In genomic region chr7:116687801-116688201, GRCh38 we compare ENCODE assay signal across 12 cellular contexts. TPM values are rescaled to one million over a fixed set of nuclear protein-coding genes. Genes with fewer than 3 reads are reported as not detected.
DNase-seq lines count a peak whose midpoint lies in the region; ATAC-seq, FAIRE-seq and TF ChIP-seq lines count a peak whose summit lies in the region.
"Had no signal": no experiment of that assay in that cellular context is flagged by ENCODE, and none has a peak within 500 bp of the region (broad histone marks: within the 10 kb centered on the region; RNA-seq: fewer than 3 reads in every experiment).

No MANE protein-coding gene starts in this region.

- CTCF ChIA-PET in endothelial cell of umbilical vein (lab: Charles Lee): interaction anchor here (0.7 to 2.6 kb wide), 8 partner anchors 9 to 99 kb away, joined by 3 to 15 read pairs (median 4); no protein-coding TSS in a partner anchor

- no peak for TF ChIP-seq CTCF in endothelial cell of umbilical vein (IDR thresholded peaks at IDR 0.05; ENCODE audit: extremely low read depth in 1 of 2, insufficient read depth in 1 of 2, low read depth in 1 of 2, low read length in 2 of 2)
- TF ChIP-seq CTCF in neural progenitor cell (IDR thresholded peaks at IDR 0.05): no peak

- H3K27me3 ChIP-seq in endothelial cell of umbilical vein (ENCODE audit: control insufficient read depth in 2 of 2, insufficient read depth in 2 of 2, low read length in 2 of 2) (no peaks in the 10 kb centered on the region), neural progenitor cell (no peaks in the 10 kb centered on the region)
- H3K27me3 ChIP-seq: sigmoid colon had no signal

- FAIRE-seq in endothelial cell of umbilical vein (lab: Jason Lieb, UNC): peak; percentile 95
- FAIRE-seq: islet of Langerhans had no signal

- H3K9me3 Mint-ChIP-seq in neural progenitor cell: no peaks in the 10 kb centered on the region
- H3K9me3 Mint-ChIP-seq: stimulated activated effector memory CD8-positive, alpha-beta T cell treated with anti-CD3 and anti-CD28 coated beads, Interleukin-12 subunit alpha, Interleukin-12 subunit beta, amount 100 ng/mL, for 72 hours had no signal

- no peak overlapping the region for H3K4me3 Mint-ChIP-seq in neural progenitor cell
- H3K4me3 Mint-ChIP-seq: stimulated activated effector memory CD8-positive, alpha-beta T cell treated with anti-CD3 and anti-CD28 coated beads, Interleukin-12 subunit alpha, Interleukin-12 subunit beta, amount 100 ng/mL, for 72 hours had no signal

- H3K4me3 ChIP-seq in endothelial cell of umbilical vein (replicated peaks in 1 of 3; ENCODE audit: insufficient read depth in 1 of 3, low read depth in 1 of 3, low read length in 3 of 3): no peak overlapping the region
- H3K4me3 ChIP-seq in neural progenitor cell: no peak overlapping the region
- H3K4me3 ChIP-seq: sigmoid colon had no signal

- DNase-seq in CD1c-positive myeloid dendritic cell (ENCODE audit: extremely low spot score) (peak; percentile 14), NCI-H226 (peak; percentile 81), endothelial cell of umbilical vein (ENCODE audit: low read depth, low spot score) (peak; percentile 90), neural progenitor cell (ENCODE audit: low spot score) (peak; percentile 31), NCI-H1694 (lab: John Stamatoyannopoulos, UW) (no peak), NCI-H2171 (lab: John Stamatoyannopoulos, UW) (no peak)
- DNase-seq in activated CD4-positive, CD25-positive, alpha-beta regulatory T cell (lab: John Stamatoyannopoulos, UW): no peak
- DNase-seq: C1 segment of cervical spinal cord, sigmoid colon had no signal

- no peaks in the 10 kb centered on the region for H3K9me3 ChIP-seq in endothelial cell of umbilical vein (replicated peaks; ENCODE audit: control insufficient read depth, insufficient read depth, low read length)
- H3K9me3 ChIP-seq in neural progenitor cell (ENCODE audit: low read depth): no peaks in the 10 kb centered on the region
- H3K9me3 ChIP-seq: sigmoid colon had no signal

- H3K4me1 ChIP-seq in endothelial cell of umbilical vein (ENCODE audit: control insufficient read depth, extremely low read depth, insufficient read depth, low read length) (peaks cover 44% of the 10 kb centered on the region), neural progenitor cell (peaks cover 24% of the 10 kb centered on the region)

- peaks cover 18% of the 10 kb centered on the region for H3K4me1 Mint-ChIP-seq in neural progenitor cell
- H3K4me1 Mint-ChIP-seq: stimulated activated effector memory CD8-positive, alpha-beta T cell treated with anti-CD3 and anti-CD28 coated beads, Interleukin-12 subunit alpha, Interleukin-12 subunit beta, amount 100 ng/mL, for 72 hours had no signal

- H3K9me1 ChIP-seq in endothelial cell of umbilical vein (replicated peaks; ENCODE audit: control insufficient read depth, extremely low read depth, insufficient read depth, low read length): no peaks in the 10 kb centered on the region

- no TSS peak for BruUV-seq in endothelial cell of umbilical vein (replicated peaks; lab: Mats Ljungman, UMichigan)

- H4K20me1 ChIP-seq in endothelial cell of umbilical vein (replicated peaks; ENCODE audit: control insufficient read depth, extremely low read depth, insufficient read depth, low read length): no peaks in the 10 kb centered on the region
- H4K20me1 ChIP-seq in neural progenitor cell (ENCODE audit: low read depth): no peaks in the 10 kb centered on the region

- intact Hi-C loops in endothelial cell of umbilical vein (cut with micrococcal nuclease): loop anchor here (1.0 kb wide), 2 partner anchors 8 to 18 kb away; no protein-coding TSS in a partner anchor

- H3K4me2 ChIP-seq in endothelial cell of umbilical vein (ENCODE audit: insufficient read depth, low read length): peak overlapping the region; percentile 73
- H3K4me2 ChIP-seq in neural progenitor cell: peak overlapping the region; percentile 51

- H2AFZ ChIP-seq in endothelial cell of umbilical vein (ENCODE audit: low read depth, low read length) (peak overlapping the region; percentile 5), neural progenitor cell (replicated peaks) (no peak overlapping the region)

- dilution Hi-C loops in endothelial cell of umbilical vein (cut with MboI; ENCODE audit: extremely low pct_ligation_motif_present, low sequenced_read_pairs): no loop called here

- no peaks in the 10 kb centered on the region for H3K36me3 Mint-ChIP-seq in neural progenitor cell
- H3K36me3 Mint-ChIP-seq: stimulated activated effector memory CD8-positive, alpha-beta T cell treated with anti-CD3 and anti-CD28 coated beads, Interleukin-12 subunit alpha, Interleukin-12 subunit beta, amount 100 ng/mL, for 72 hours had no signal

- POLR2A ChIA-PET in endothelial cell of umbilical vein (lab: Charles Lee): no interaction called here

- peaks cover 47% of the 10 kb centered on the region for H3K79me2 ChIP-seq in endothelial cell of umbilical vein (ENCODE audit: control insufficient read depth, insufficient read depth, low read length)
- no peaks in the 10 kb centered on the region for H3K79me2 ChIP-seq in neural progenitor cell (ENCODE audit: low read depth)

- no peak for ATAC-seq in GM21381 (IDR thresholded peaks at IDR 0.05; ENCODE audit: unreplicated experiment)
- ATAC-seq: stimulated activated effector memory CD8-positive, alpha-beta T cell treated with anti-CD3 and anti-CD28 coated beads, Interleukin-12 subunit alpha, Interleukin-12 subunit beta, amount 100 ng/mL, for 72 hours had no signal

- H3K27ac ChIP-seq in endothelial cell of umbilical vein (ENCODE audit: insufficient read depth, low read depth, low read length): peak overlapping the region; percentile 69
- no peak overlapping the region for H3K27ac ChIP-seq in neural progenitor cell

- peaks cover 6% of the 10 kb centered on the region for H3K27me3 Mint-ChIP-seq in neural progenitor cell (ENCODE audit: insufficient read depth, low read depth)

- no peak for TF ChIP-seq POLR2A in endothelial cell of umbilical vein (IDR thresholded peaks at IDR 0.05; ENCODE audit: low read depth, low read length)

- no peaks in the 10 kb centered on the region for H3F3A ChIP-seq in neural progenitor cell (ENCODE audit: low read depth)

- H3K36me3 ChIP-seq in endothelial cell of umbilical vein (ENCODE audit: control insufficient read depth in 2 of 2, extremely low read depth in 1 of 2, insufficient read depth in 2 of 2, low read length in 2 of 2) (no peaks in the 10 kb centered on the region), neural progenitor cell (no peaks in the 10 kb centered on the region)
- H3K36me3 ChIP-seq: sigmoid colon had no signal

- H3K9ac ChIP-seq in endothelial cell of umbilical vein (replicated peaks; ENCODE audit: extremely low read depth, insufficient read depth, low read length): peak overlapping the region; percentile 25
- no peak overlapping the region for H3K9ac ChIP-seq in neural progenitor cell

- H3K27ac Mint-ChIP-seq in neural progenitor cell: no peak overlapping the region
- H3K27ac Mint-ChIP-seq: stimulated activated effector memory CD8-positive, alpha-beta T cell treated with anti-CD3 and anti-CD28 coated beads, Interleukin-12 subunit alpha, Interleukin-12 subunit beta, amount 100 ng/mL, for 72 hours had no signal

TF ChIP-seq in endothelial cell of umbilical vein, 7 proteins besides CTCF, POLR2A, EP300 and RAD21:
- no peak for TF ChIP-seq MYC (IDR thresholded peaks at IDR 0.05; ENCODE audit: low read depth, low read length)
- peak; percentile 64 for TF ChIP-seq MAX (IDR thresholded peaks at IDR 0.05; ENCODE audit: insufficient read depth, insufficient read length)
- peak; percentile 76 for TF ChIP-seq POLR2AphosphoS5 (IDR thresholded peaks at IDR 0.05; ENCODE audit: insufficient read depth, low read depth, low read length)
- peak; percentile 93 for TF ChIP-seq FOS (IDR thresholded peaks at IDR 0.05; ENCODE audit: borderline replicate concordance, insufficient read depth, low read length)
- TF ChIP-seq EZH2 (IDR thresholded peaks at IDR 0.05; ENCODE audit: borderline replicate concordance, low read depth, low read length, severe bottlenecking): no peak
- TF ChIP-seq JUN (IDR thresholded peaks at IDR 0.05; ENCODE audit: borderline replicate concordance, insufficient read depth, insufficient read length, low read depth): peak; percentile 93
- TF ChIP-seq GATA2 (IDR thresholded peaks at IDR 0.05; ENCODE audit: insufficient read depth, insufficient read length, low read depth, low read length): peak; percentile 83

RNA-seq across cellular contexts. Expression of gene MET, which starts 15.8 kb away (rescaled TPM):
- total RNA-seq in endothelial cell of umbilical vein (44.5 and 52.0 TPM in 2 replicates), neural progenitor cell (ENCODE audit: low replicate concordance) (7.0 and 8.4 TPM in 2 replicates)
- 17.3 and 21.1 TPM in 2 replicates for polyA plus RNA-seq in endothelial cell of umbilical vein
- polyA plus RNA-seq in endothelial cell of umbilical vein (2011; cell fraction: cytosol; rRNA removed): 14.8 and 15.4 TPM in 2 replicates
- 22.6 and 27.7 TPM in 2 replicates for polyA plus RNA-seq in endothelial cell of umbilical vein (2011; cell fraction: nucleus; rRNA removed)
- polyA plus RNA-seq in endothelial cell of umbilical vein (2012): 25.9 and 41.7 TPM in 2 replicates
- polyA minus RNA-seq in endothelial cell of umbilical vein: 124 and 136 TPM in 2 replicates
- polyA minus RNA-seq in endothelial cell of umbilical vein (2011; cell fraction: cytosol; rRNA and poly(A)+ RNA removed): 60.3 TPM
- 95.6 and 142 TPM in 2 replicates for polyA minus RNA-seq in endothelial cell of umbilical vein (2011; cell fraction: nucleus; rRNA and poly(A)+ RNA removed)

Comparison
In these comparisons a context has a peak if more than half of its experiments do, and no peak if none do; other contexts are left out.
1. DNase-seq: peak in CD1c-positive myeloid dendritic cell (single experiment), NCI-H226 (single experiment), endothelial cell of umbilical vein (single experiment) and neural progenitor cell (single experiment); none in NCI-H1694 (single experiment), NCI-H2171 (single experiment) and activated CD4-positive, CD25-positive, alpha-beta regulatory T cell (0 of 4).